Comparison of ENCODE assay signal across 3 cellular contexts in the genomic region with DNA sequence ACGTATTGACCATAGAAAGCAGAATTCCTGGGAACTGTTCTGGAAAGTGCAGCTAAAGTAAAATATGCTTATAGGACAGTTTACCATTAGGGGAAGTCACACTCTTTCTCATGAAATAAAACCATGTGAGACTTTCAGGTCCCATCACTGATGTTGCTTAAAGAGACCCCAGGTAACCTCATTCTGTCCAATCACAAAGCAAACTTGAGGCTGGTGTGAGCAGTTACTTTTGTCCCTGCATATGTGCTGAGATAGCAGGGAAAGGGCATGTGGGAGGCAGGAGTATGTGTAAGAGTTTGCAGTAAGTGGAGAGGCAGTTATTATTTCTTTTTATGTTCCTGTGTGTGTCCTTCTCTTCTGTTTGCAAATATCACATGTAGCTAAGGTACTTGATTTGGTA.
A peak's percentile ranks its signal among the peaks of the same experiment; 100 is the strongest.
TF ChIP-seq lines count a peak whose summit lies in the region.

No MANE protein-coding gene starts in this region.

TF ChIP-seq in GM23338, 12 proteins besides CTCF, POLR2A, EP300 and RAD21 (continues in another document):
- TF ChIP-seq NANOG (IDR thresholded peaks at IDR 0.05; ENCODE audit: borderline replicate concordance) (no peak), ZNF114 (CRISPR knock-in tag; IDR thresholded peaks at IDR 0.05) (no peak), ZNF331 (CRISPR knock-in tag; IDR thresholded peaks at IDR 0.05; ENCODE audit: low read depth) (no peak), POLR2AphosphoS5 (IDR thresholded peaks at IDR 0.05; ENCODE audit: low read depth) (no peak), CREB1 (CRISPR knock-in tag; IDR thresholded peaks at IDR 0.05; ENCODE audit: low read depth) (no peak), EZH2phosphoT487 (IDR thresholded peaks at IDR 0.05; ENCODE audit: unreplicated experiment) (no peak)
- TF ChIP-seq, protein P1, sequence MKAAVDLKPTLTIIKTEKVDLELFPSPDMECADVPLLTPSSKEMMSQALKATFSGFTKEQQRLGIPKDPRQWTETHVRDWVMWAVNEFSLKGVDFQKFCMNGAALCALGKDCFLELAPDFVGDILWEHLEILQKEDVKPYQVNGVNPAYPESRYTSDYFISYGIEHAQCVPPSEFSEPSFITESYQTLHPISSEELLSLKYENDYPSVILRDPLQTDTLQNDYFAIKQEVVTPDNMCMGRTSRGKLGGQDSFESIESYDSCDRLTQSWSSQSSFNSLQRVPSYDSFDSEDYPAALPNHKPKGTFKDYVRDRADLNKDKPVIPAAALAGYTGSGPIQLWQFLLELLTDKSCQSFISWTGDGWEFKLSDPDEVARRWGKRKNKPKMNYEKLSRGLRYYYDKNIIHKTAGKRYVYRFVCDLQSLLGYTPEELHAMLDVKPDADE (IDR thresholded peaks at IDR 0.05): no peak

TF ChIP-seq in K562, 482 proteins besides CTCF, POLR2A, EP300 and RAD21:
- TF ChIP-seq ZNF316 (IDR thresholded peaks at IDR 0.05): peak; percentile 22; the same call in 1 of the 2 replicates
- TF ChIP-seq ZMIZ1 (IDR thresholded peaks at IDR 0.05; ENCODE audit: low read depth in 2 of 2, low read length in 2 of 2): no peak

TF ChIP-seq in HepG2, 621 proteins besides CTCF, POLR2A, EP300 and RAD21:
- TF ChIP-seq MLXIP (CRISPR knock-in tag; IDR thresholded peaks at IDR 0.05; ENCODE audit: borderline replicate concordance) (no peak), MAFK (conservative IDR thresholded peaks at IDR 0.05 in 1 of 2, IDR thresholded peaks at IDR 0.05 in 1 of 2; ENCODE audit: low read length in 2 of 2) (peak; percentile 21 to 26; a peak in 2 of 4 replicates)
